19 cellular contexts compared by ENCODE assay signal in the genomic region with DNA sequence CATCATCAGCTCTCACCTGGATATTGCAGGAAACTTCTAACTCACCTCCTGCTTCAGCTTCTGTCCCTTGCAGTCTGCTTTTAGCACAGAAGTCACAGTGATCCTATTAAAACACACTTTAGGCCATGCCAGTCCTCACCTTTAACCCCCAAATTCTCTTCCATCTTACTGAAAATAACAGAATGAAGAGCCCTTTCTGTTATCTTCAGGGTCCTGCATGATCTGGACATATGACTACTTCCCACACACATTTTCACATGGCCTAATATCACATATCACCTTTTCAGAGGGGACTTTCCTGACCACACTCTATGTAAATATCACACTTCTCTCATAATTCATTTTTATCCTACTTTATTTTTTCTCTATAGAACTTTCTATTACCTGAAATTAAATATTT.
DNase-seq lines count a peak whose midpoint lies in the region; ATAC-seq, FAIRE-seq and TF ChIP-seq lines count a peak whose summit lies in the region.
"Had no signal": no experiment of that assay in that cellular context is flagged by ENCODE, and none has a peak within 500 bp of the region (broad histone marks: within the 10 kb centered on the region; RNA-seq: fewer than 3 reads in every experiment).

No MANE protein-coding gene starts in this region.

- DNase-seq in GM10248 (ENCODE audit: extremely low spot score) (peak; percentile 24), GM19239 (ENCODE audit: insufficient read length, low spot score) (no peak), left lung (no peak), NCI-H128 (lab: John Stamatoyannopoulos, UW; ENCODE audit: unreplicated experiment) (no peak), pons (ENCODE audit: low spot score) (no peak), occipital lobe (lab: John Stamatoyannopoulos, UW) (no peak)
- DNase-seq: ACHN; activated CD4-positive, alpha-beta T cell treated with anti-CD3 and anti-CD28 coated beads, Interleukin-2, amount 10 ng/mL, durations not matched to agents 7 days and 5 days; activated effector memory CD4-positive, alpha-beta T cell treated with Interleukin-2 at 50 U/mL for 16 hours; effector memory CD8-positive, alpha-beta T cell; foreskin melanocyte; H9; NCI-H1105 treated with DMSO at 0.1 percent for 48 hours; NCI-H526; psoas muscle; RPMI8226; stimulated activated CD8-positive, alpha-beta memory T cell treated with anti-CD3 and anti-CD28 coated beads, Interleukin-4, amount 100 ng/mL, for 48 hours had no signal

- no peak overlapping the region for H3K4me3 ChIP-seq in left lung
- H3K4me3 ChIP-seq: psoas muscle had no signal

- TF ChIP-seq CTCF in GM10248 (IDR thresholded peaks at IDR 0.05; ENCODE audit: control extremely low read depth, extremely low read depth, low read depth, missing control alignments) (no peak), left lung (IDR thresholded peaks at IDR 0.05) (no peak)

- POLR2A ChIA-PET in GM10248 (lab: Yijun Ruan, JAX) = no interaction called here

- ATAC-seq in HG02678 (IDR thresholded peaks at IDR 0.05; ENCODE audit: unreplicated experiment) = peak; percentile 78
- peak; percentile 58 for ATAC-seq in HG03457 (IDR thresholded peaks at IDR 0.05; ENCODE audit: unreplicated experiment)
- ATAC-seq in left lung = no peak
- ATAC-seq: effector memory CD8-positive, alpha-beta T cell; psoas muscle had no signal

- no peak overlapping the region for H3K27ac ChIP-seq in left lung
- H3K27ac ChIP-seq: psoas muscle had no signal

- H3K4me1 ChIP-seq in left lung = peaks cover 0 to 17% of the 10 kb centered on the region in 2 donors
- H3K4me1 ChIP-seq: psoas muscle had no signal

- H3K27me3 ChIP-seq in left lung = no peaks in the 10 kb centered on the region

- H3K9me3 ChIP-seq in left lung = peaks cover 0 to 5% of the 10 kb centered on the region in 2 donors
- H3K9me3 ChIP-seq: psoas muscle had no signal

- CTCF ChIA-PET in GM10248 (lab: Yijun Ruan, JAX) = interaction anchor here (1.0 to 1.2 kb wide), 3 partner anchors 12 to 235 kb away, joined by 3 read pairs; no protein-coding TSS in a partner anchor

- FAIRE-seq in GM19239 (lab: Jason Lieb, UNC) = peak; percentile 44

- intact Hi-C loops in left lung (cut with DNase I) = no loop called here

- no peaks in the 10 kb centered on the region for H3K36me3 ChIP-seq in left lung
